Comparison of ENCODE assay signal across 8 cellular contexts in genomic region chr18:26460449-26461091, GRCh38.
A peak's percentile ranks its signal among the peaks of the same experiment; 100 is the strongest.
DNase-seq lines count a peak whose midpoint lies in the region; ATAC-seq, FAIRE-seq and TF ChIP-seq lines count a peak whose summit lies in the region.

No MANE protein-coding gene starts in this region.

- H3K4me2 ChIP-seq in IMR-90 (ENCODE audit: low read depth, low read length) (no peak overlapping the region), endothelial cell of umbilical vein (ENCODE audit: insufficient read depth, low read length) (no peak overlapping the region)

- dilution Hi-C loops in IMR-90 (cut with HindIII; ENCODE audit: low sequenced_read_pairs, unreplicated experiment), result no loop called here
- dilution Hi-C loops in endothelial cell of umbilical vein (cut with MboI; ENCODE audit: extremely low pct_ligation_motif_present, low sequenced_read_pairs), result no loop called here

- peak overlapping the region in 1 of 2 experiments; percentile 38; a peak in 2 of 4 replicates for H4K8ac ChIP-seq in IMR-90 (ENCODE audit: low read depth in 2 of 2, low read length in 2 of 2)

- H2AK5ac ChIP-seq in IMR-90 (ENCODE audit: low read depth, low read length), result no peak overlapping the region

- no peak overlapping the region for H4K91ac ChIP-seq in IMR-90 (ENCODE audit: insufficient read depth, low read depth, low read length)

- DNase-seq in IMR-90, result peak; percentile 38
- peak; percentile 49 for DNase-seq in endothelial cell of umbilical vein (ENCODE audit: low read depth, low spot score)
- no peak for DNase-seq in anterior cingulate cortex (lab: John Stamatoyannopoulos, UW)
- DNase-seq in middle frontal gyrus (ENCODE audit: extremely low spot score, low spot score), result no peak
- DNase-seq in natural killer cell, result no peak
- no peak for DNase-seq in tibial artery

- H4K5ac ChIP-seq in IMR-90 (ENCODE audit: low read depth, low read length), result no peak overlapping the region

- no peaks in the 10 kb centered on the region for H3K79me1 ChIP-seq in IMR-90 (ENCODE audit: low read depth in 1 of 2, low read length in 2 of 2)

- TF ChIP-seq RAD21 in IMR-90 (IDR thresholded peaks at IDR 0.05; ENCODE audit: low read length), result no peak

- no peak overlapping the region for H3K23ac ChIP-seq in IMR-90 (ENCODE audit: low read depth, low read length)

- H3K14ac ChIP-seq in IMR-90 (replicated peaks; ENCODE audit: low read depth, low read length), result 0 out of 2 replicates have a peak overlapping the region, but pooled peaks have one; percentile 52

- H3K27ac ChIP-seq in IMR-90 (ENCODE audit: insufficient read depth, low read length) (no peak overlapping the region), endothelial cell of umbilical vein (ENCODE audit: insufficient read depth, low read depth, low read length) (no peak overlapping the region), tibial artery (no peak overlapping the region)

- H3K4ac ChIP-seq in IMR-90 (ENCODE audit: low read depth, low read length), result peak overlapping the region; percentile 39; the same call in 1 of the 2 replicates

- H2BK20ac ChIP-seq in IMR-90 (ENCODE audit: low read depth, low read length), result peak overlapping the region; percentile 69; the same call in 1 of the 2 replicates

- H2AFZ ChIP-seq in IMR-90 (replicated peaks; ENCODE audit: low read length, poor library complexity), result no peak overlapping the region
- H2AFZ ChIP-seq in endothelial cell of umbilical vein (ENCODE audit: low read depth, low read length), result no peak overlapping the region

- no peak overlapping the region for H2BK5ac ChIP-seq in IMR-90 (ENCODE audit: low read depth, low read length, poor library complexity, severe bottlenecking)

- TF ChIP-seq CTCF in GM12872 (IDR thresholded peaks at IDR 0.05; ENCODE audit: insufficient read depth, low read depth, low read length) (0 out of 3 replicates have a peak, but pooled peaks have one; percentile 12), IMR-90 (conservative IDR thresholded peaks at IDR 0.05; ENCODE audit: low read depth, low read length) (no peak), endothelial cell of umbilical vein (IDR thresholded peaks at IDR 0.05; ENCODE audit: extremely low read depth in 1 of 2, insufficient read depth in 1 of 2, low read depth in 1 of 2, low read length in 2 of 2) (no peak), natural killer cell (IDR thresholded peaks at IDR 0.05) (no peak), tibial artery (IDR thresholded peaks at IDR 0.05) (no peak)

- H3K9me3 ChIP-seq in IMR-90 (ENCODE audit: control insufficient read depth, insufficient read depth, low read length) (no peaks in the 10 kb centered on the region), endothelial cell of umbilical vein (replicated peaks; ENCODE audit: control insufficient read depth, insufficient read depth, low read length) (no peaks in the 10 kb centered on the region), tibial artery (no peaks in the 10 kb centered on the region)

- H3K27me3 ChIP-seq in IMR-90 (ENCODE audit: control insufficient read depth, insufficient read depth, low read length), result no peaks in the 10 kb centered on the region
- no peaks in the 10 kb centered on the region for H3K27me3 ChIP-seq in endothelial cell of umbilical vein (ENCODE audit: control insufficient read depth in 2 of 2, insufficient read depth in 2 of 2, low read length in 2 of 2)
- no peaks in the 10 kb centered on the region for H3K27me3 ChIP-seq in tibial artery

- ATAC-seq in GM21529 (IDR thresholded peaks at IDR 0.05; ENCODE audit: unreplicated experiment) (peak; percentile 80), IMR-90 (ENCODE audit: low read depth) (peak; percentile 27; the same call in 1 of the 2 replicates), natural killer cell (no peak)

- H3K27ac Mint-ChIP-seq in natural killer cell, result no peak overlapping the region

- H3K9me1 ChIP-seq in IMR-90 (ENCODE audit: insufficient read depth, low read length) (peaks cover 14% of the 10 kb centered on the region), endothelial cell of umbilical vein (replicated peaks; ENCODE audit: control insufficient read depth, extremely low read depth, insufficient read depth, low read length) (no peaks in the 10 kb centered on the region)

- H3K36me3 Mint-ChIP-seq in natural killer cell, result no peaks in the 10 kb centered on the region

- no peak overlapping the region for H3K56ac ChIP-seq in IMR-90 (ENCODE audit: extremely low read depth, insufficient read depth, low read length)

- H2BK120ac ChIP-seq in IMR-90 (ENCODE audit: low read depth, low read length), result peak overlapping the region; percentile 50; the same call in 1 of the 2 replicates

- H3K4me3 Mint-ChIP-seq in natural killer cell, result no peak overlapping the region

- CTCF ChIA-PET in IMR-90 (lab: Yijun Ruan, JAX) (no interaction called here), endothelial cell of umbilical vein (lab: Charles Lee) (interaction anchor here (1.2 to 2.3 kb wide), 3 partner anchors 8 to 77 kb away, joined by 3 to 6 read pairs (median 6); no protein-coding TSS in a partner anchor)

- H3K18ac ChIP-seq in IMR-90 (ENCODE audit: low read depth, low read length), result peak overlapping the region; percentile 43; the same call in 1 of the 2 replicates

- H3K4me1 ChIP-seq in IMR-90 (ENCODE audit: control insufficient read depth, insufficient read depth, low read length) (peaks cover 9% of the 10 kb centered on the region), endothelial cell of umbilical vein (ENCODE audit: control insufficient read depth, extremely low read depth, insufficient read depth, low read length) (peaks cover 30% of the 10 kb centered on the region), tibial artery (no peaks in the 10 kb centered on the region)

- POLR2A ChIA-PET in IMR-90 (lab: Charles Lee; ENCODE audit: unreplicated experiment) (no interaction called here), endothelial cell of umbilical vein (lab: Charles Lee) (no interaction called here)

- H3K4me1 Mint-ChIP-seq in natural killer cell, result peaks cover 8 to 9% of the 10 kb centered on the region in 2 donors

- TF ChIP-seq POLR2A in IMR-90 (IDR thresholded peaks at IDR 0.05; ENCODE audit: low read depth, low read length) (no peak), endothelial cell of umbilical vein (IDR thresholded peaks at IDR 0.05; ENCODE audit: low read depth, low read length) (no peak)

- H3K36me3 ChIP-seq in IMR-90 (ENCODE audit: control insufficient read depth, insufficient read depth, low read length) (peaks cover 7% of the 10 kb centered on the region), endothelial cell of umbilical vein (ENCODE audit: control insufficient read depth in 2 of 2, extremely low read depth in 1 of 2, insufficient read depth in 2 of 2, low read length in 2 of 2) (no peaks in the 10 kb centered on the region), tibial artery (peaks cover 0 to 30% (median 5%) of the 10 kb centered on the region in 3 donors)

- H3K9ac ChIP-seq in IMR-90 (ENCODE audit: low read depth, low read length) (no peak overlapping the region), endothelial cell of umbilical vein (replicated peaks; ENCODE audit: extremely low read depth, insufficient read depth, low read length) (no peak overlapping the region)

- H3K27me3 Mint-ChIP-seq in natural killer cell (ENCODE audit: low read depth in 2 of 2), result no peaks in the 10 kb centered on the region

- H4K20me1 ChIP-seq in IMR-90 (ENCODE audit: insufficient read depth, low read length) (no peaks in the 10 kb centered on the region), endothelial cell of umbilical vein (replicated peaks; ENCODE audit: control insufficient read depth, extremely low read depth, insufficient read depth, low read length) (no peaks in the 10 kb centered on the region)

- no peak overlapping the region for H2BK15ac ChIP-seq in IMR-90 (ENCODE audit: low read depth, low read length)

- 71% methylated on average over 1 of the region's 4 CpGs; no CpG with 5 or more reads in 1 of the 2 experiments for WGBS in IMR-90 (ENCODE audit: extremely low coverage in 2 of 2, insufficient read length in 1 of 2), 2 experiments

- H3K9me3 Mint-ChIP-seq in natural killer cell, result no peaks in the 10 kb centered on the region

- in situ Hi-C loops in IMR-90 (cut with MboI; ENCODE audit: low sequenced_read_pairs), result no loop called here

- BruUV-seq in IMR-90 (replicated peaks; lab: Mats Ljungman, UMichigan) (no TSS peak), endothelial cell of umbilical vein (replicated peaks; lab: Mats Ljungman, UMichigan) (no TSS peak)

- intact Hi-C loops in IMR-90 (cut with micrococcal nuclease), result no loop called here
- intact Hi-C loops in endothelial cell of umbilical vein (cut with micrococcal nuclease), result loop anchor here (5.0 kb wide), 1 partner anchor 87 kb away; the partner anchor contains the start of gene KCTD1
- intact Hi-C loops in natural killer cell (cut with micrococcal nuclease), result no loop called here
- intact Hi-C loops in tibial artery (cut with DNase I; ENCODE audit: low total_unique reads), result no loop called here

- no peaks in the 10 kb centered on the region for H3K79me2 ChIP-seq in endothelial cell of umbilical vein (ENCODE audit: control insufficient read depth, insufficient read depth, low read length)

- peak overlapping the region; percentile 29 for H2AK9ac ChIP-seq in IMR-90 (replicated peaks; ENCODE audit: low read depth, low read length, poor library complexity)

- no peak overlapping the region for H3K4me3 ChIP-seq in IMR-90 (ENCODE audit: insufficient read depth, low read depth, low read length)
- H3K4me3 ChIP-seq in endothelial cell of umbilical vein (replicated peaks in 1 of 3; ENCODE audit: insufficient read depth in 1 of 3, low read depth in 1 of 3, low read length in 3 of 3), result no peak overlapping the region
- no peak overlapping the region for H3K4me3 ChIP-seq in tibial artery

- FAIRE-seq in endothelial cell of umbilical vein (lab: Jason Lieb, UNC), result no peak

TF ChIP-seq in IMR-90, 13 proteins besides CTCF, POLR2A, EP300 and RAD21:
- TF ChIP-seq MXI1 (IDR thresholded peaks at IDR 0.05; ENCODE audit: borderline replicate concordance, low read depth, low read length) (no peak), MAZ (IDR thresholded peaks at IDR 0.05; ENCODE audit: borderline replicate concordance, low read depth, low read length) (no peak), NFE2L2 (IDR thresholded peaks at IDR 0.05; ENCODE audit: low read depth, low read length) (no peak)

TF ChIP-seq in endothelial cell of umbilical vein, 7 proteins besides CTCF, POLR2A, EP300 and RAD21 (continues in another document):
- no peak for TF ChIP-seq EZH2 (IDR thresholded peaks at IDR 0.05; ENCODE audit: borderline replicate concordance, low read depth, low read length, severe bottlenecking)
- TF ChIP-seq FOS (IDR thresholded peaks at IDR 0.05; ENCODE audit: borderline replicate concordance, insufficient read depth, low read length), result no peak
- TF ChIP-seq JUN (IDR thresholded peaks at IDR 0.05; ENCODE audit: borderline replicate concordance, insufficient read depth, insufficient read length, low read depth), result no peak
- TF ChIP-seq GATA2 (IDR thresholded peaks at IDR 0.05; ENCODE audit: insufficient read depth, insufficient read length, low read depth, low read length), result no peak
- no peak for TF ChIP-seq POLR2AphosphoS5 (IDR thresholded peaks at IDR 0.05; ENCODE audit: insufficient read depth, low read depth, low read length)
- TF ChIP-seq, protein P1, sequence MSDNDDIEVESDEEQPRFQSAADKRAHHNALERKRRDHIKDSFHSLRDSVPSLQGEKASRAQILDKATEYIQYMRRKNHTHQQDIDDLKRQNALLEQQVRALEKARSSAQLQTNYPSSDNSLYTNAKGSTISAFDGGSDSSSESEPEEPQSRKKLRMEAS (IDR thresholded peaks at IDR 0.05; ENCODE audit: insufficient read depth, insufficient read length), result no peak

Comparison
In these comparisons a context has a peak if more than half of its experiments do, and no peak if none do; other contexts are left out.
1. ATAC-seq: peak in GM21529 (single experiment) and IMR-90 (single experiment); none in natural killer cell (0 of 3).
2. DNase-seq: peak in IMR-90 (single experiment) and endothelial cell of umbilical vein (single experiment); none in anterior cingulate cortex (0 of 58), middle frontal gyrus (single experiment), natural killer cell (single experiment) and tibial artery (0 of 2).